17 cellular contexts compared by ENCODE assay signal in the genomic region with DNA sequence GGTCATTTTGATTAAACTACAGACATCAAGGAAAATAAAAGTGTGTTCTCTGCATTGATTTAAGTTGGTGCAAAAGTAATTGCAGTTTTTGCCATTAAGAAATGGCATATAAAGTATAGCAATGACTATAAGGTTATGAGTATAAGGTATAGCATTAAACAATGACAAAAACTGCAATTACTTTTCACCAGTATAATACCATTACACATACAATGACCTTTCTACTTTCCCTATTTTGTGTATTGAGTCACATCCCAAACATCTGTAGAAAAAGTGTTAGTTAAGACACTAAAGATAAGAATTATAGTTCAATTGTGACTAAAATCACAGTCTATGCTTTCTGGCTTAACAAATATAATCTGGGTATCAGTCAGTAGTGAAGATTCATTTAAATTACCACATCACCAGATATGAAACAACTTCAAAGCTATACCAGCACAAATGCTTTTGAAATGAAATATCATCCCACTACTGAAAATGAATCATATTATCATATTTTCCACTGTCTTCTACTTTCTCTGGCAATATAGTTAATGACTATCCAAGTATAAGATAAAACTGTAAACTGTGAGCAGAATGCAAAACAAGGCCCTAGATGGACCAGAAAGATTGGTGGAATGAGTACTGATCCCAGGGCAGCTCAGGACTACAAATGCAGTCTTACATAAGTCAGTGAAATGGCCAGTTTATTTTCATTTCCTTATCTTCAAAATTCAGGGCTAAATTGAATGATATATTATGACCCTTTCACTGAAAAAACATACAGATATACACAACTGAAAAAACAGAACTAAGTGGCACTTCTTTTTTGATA.
DNase-seq lines count a peak whose midpoint lies in the region; ATAC-seq and TF ChIP-seq lines count a peak whose summit lies in the region.
"Had no signal": no experiment of that assay in that cellular context is flagged by ENCODE, and none has a peak within 500 bp of the region (broad histone marks: within the 10 kb centered on the region; RNA-seq: fewer than 3 reads in every experiment).

No MANE protein-coding gene starts in this region.

- peaks cover 10% of the 10 kb centered on the region for H3K4me1 Mint-ChIP-seq in activated CD4-positive, alpha-beta T cell treated with anti-CD3 and anti-CD28 coated beads for 36 hours
- no peaks in the 10 kb centered on the region for H3K4me1 Mint-ChIP-seq in activated T-helper 17 cell treated with anti-CD3 and anti-CD28 coated beads, Interleukin-2, amount 50 U/mL, for 72 hours
- H3K4me1 Mint-ChIP-seq in nephron progenitor cell: no peaks in the 10 kb centered on the region

- CTCF ChIA-PET in activated CD4-positive, alpha-beta T cell treated with anti-CD3 and anti-CD28 coated beads for 36 hours (lab: Charles Lee): interaction anchor here (1.0 kb wide), 1 partner anchor 20 kb away, joined by 3 read pairs; no protein-coding TSS in a partner anchor

- no peaks in the 10 kb centered on the region for H3K36me3 Mint-ChIP-seq in activated CD4-positive, alpha-beta T cell treated with anti-CD3 and anti-CD28 coated beads for 36 hours (ENCODE audit: low read depth)
- no peaks in the 10 kb centered on the region for H3K36me3 Mint-ChIP-seq in activated T-helper 17 cell treated with anti-CD3 and anti-CD28 coated beads, Interleukin-2, amount 50 U/mL, for 72 hours (ENCODE audit: low read depth)
- no peaks in the 10 kb centered on the region for H3K36me3 Mint-ChIP-seq in nephron progenitor cell (ENCODE audit: low read depth)

- H3K4me1 ChIP-seq in GM23248 (ENCODE audit: insufficient read depth): no peaks in the 10 kb centered on the region; the same call in 1 of the 2 replicates
- H3K4me1 ChIP-seq in smooth muscle cell (ENCODE audit: low read depth): no peaks in the 10 kb centered on the region

- H4K20me1 ChIP-seq in GM23248 (ENCODE audit: insufficient read depth): no peaks in the 10 kb centered on the region
- H4K20me1 ChIP-seq in smooth muscle cell (ENCODE audit: low read depth): no peaks in the 10 kb centered on the region

- no peak overlapping the region for H2AFZ ChIP-seq in GM23248
- H2AFZ ChIP-seq in smooth muscle cell (ENCODE audit: low read depth): peak overlapping the region; percentile 40

- no peak overlapping the region for H3K4me3 ChIP-seq in GM23248
- no peak overlapping the region for H3K4me3 ChIP-seq in smooth muscle cell
- H3K4me3 ChIP-seq: K562 had no signal

- POLR2A ChIA-PET in activated CD4-positive, alpha-beta T cell treated with anti-CD3 and anti-CD28 coated beads for 36 hours (lab: Charles Lee): no interaction called here

- TF ChIP-seq CTCF in smooth muscle cell (IDR thresholded peaks at IDR 0.05; ENCODE audit: borderline replicate concordance, insufficient read depth, poor library complexity, severe bottlenecking) (no peak), nephron progenitor cell (IDR thresholded peaks at IDR 0.05) (no peak)

- no peaks in the 10 kb centered on the region for H3K79me2 ChIP-seq in GM23248 (ENCODE audit: insufficient read depth)
- H3K79me2 ChIP-seq in smooth muscle cell (ENCODE audit: low read depth): no peaks in the 10 kb centered on the region

- no peak overlapping the region for H3K4me3 Mint-ChIP-seq in activated CD4-positive, alpha-beta T cell treated with anti-CD3 and anti-CD28 coated beads for 36 hours
- H3K4me3 Mint-ChIP-seq in activated T-helper 17 cell treated with anti-CD3 and anti-CD28 coated beads, Interleukin-2, amount 50 U/mL, for 72 hours: no peak overlapping the region
- no peak overlapping the region for H3K4me3 Mint-ChIP-seq in nephron progenitor cell
- H3K4me3 Mint-ChIP-seq: HFFc6 had no signal

- H3K27me3 Mint-ChIP-seq in activated CD4-positive, alpha-beta T cell treated with anti-CD3 and anti-CD28 coated beads for 36 hours: peaks cover 17% of the 10 kb centered on the region
- no peaks in the 10 kb centered on the region for H3K27me3 Mint-ChIP-seq in activated T-helper 17 cell treated with anti-CD3 and anti-CD28 coated beads, Interleukin-2, amount 50 U/mL, for 72 hours
- H3K27me3 Mint-ChIP-seq in nephron progenitor cell (ENCODE audit: low read depth, poor library complexity): no peaks in the 10 kb centered on the region

- peaks cover 2% of the 10 kb centered on the region for H3K9me3 Mint-ChIP-seq in activated CD4-positive, alpha-beta T cell treated with anti-CD3 and anti-CD28 coated beads for 36 hours (ENCODE audit: low read depth)
- H3K9me3 Mint-ChIP-seq in activated T-helper 17 cell treated with anti-CD3 and anti-CD28 coated beads, Interleukin-2, amount 50 U/mL, for 72 hours: peaks cover 3% of the 10 kb centered on the region
- peaks cover 3% of the 10 kb centered on the region for H3K9me3 Mint-ChIP-seq in nephron progenitor cell
- H3K9me3 Mint-ChIP-seq: HFFc6 had no signal

- no peaks in the 10 kb centered on the region for H3K36me3 ChIP-seq in GM23248 (ENCODE audit: low read depth)
- no peaks in the 10 kb centered on the region for H3K36me3 ChIP-seq in smooth muscle cell (ENCODE audit: low read depth)

- H3F3A ChIP-seq in GM23248 (ENCODE audit: insufficient read depth) (no peaks in the 10 kb centered on the region), smooth muscle cell (ENCODE audit: low read depth) (no peaks in the 10 kb centered on the region)

- H3K27me3 ChIP-seq in GM23248 (replicated peaks; ENCODE audit: insufficient read depth) (no peaks in the 10 kb centered on the region), smooth muscle cell (ENCODE audit: low read depth) (no peaks in the 10 kb centered on the region)

- H3K4me2 ChIP-seq in GM23248 (ENCODE audit: unreplicated experiment) (no peak overlapping the region), smooth muscle cell (no peak overlapping the region)

- H3K9ac ChIP-seq in GM23248 (no peak overlapping the region), smooth muscle cell (ENCODE audit: low read depth) (no peak overlapping the region)

- in situ Hi-C loops in GM23248 (cut with MboI): no loop called here

- no peak overlapping the region for H3K27ac ChIP-seq in GM23248
- H3K27ac ChIP-seq in smooth muscle cell (ENCODE audit: low read depth): no peak overlapping the region
- H3K27ac ChIP-seq in caudate nucleus (ENCODE audit: low read depth, low read length): no peak overlapping the region

- peak; percentile 89 for ATAC-seq in activated CD4-positive, alpha-beta T cell treated with anti-CD3 and anti-CD28 coated beads for 36 hours
- peak; percentile 86 for ATAC-seq in activated T-helper 17 cell treated with anti-CD3 and anti-CD28 coated beads, Interleukin-2, amount 50 U/mL, for 72 hours (replicated peaks)
- ATAC-seq in GM21786 (IDR thresholded peaks at IDR 0.05; ENCODE audit: unreplicated experiment): no peak
- ATAC-seq: K562 had no signal

- H3K9me3 ChIP-seq in GM23248 (ENCODE audit: low read depth): no peaks in the 10 kb centered on the region
- no peaks in the 10 kb centered on the region for H3K9me3 ChIP-seq in smooth muscle cell (replicated peaks; ENCODE audit: low read depth)

- intact Hi-C loops in activated CD4-positive, alpha-beta T cell treated with anti-CD3 and anti-CD28 coated beads for 36 hours (cut with DNase I, micrococcal nuclease): loop anchor here (2.0 to 10.0 kb wide), 9 partner anchors 173 to 1177 kb away; no protein-coding TSS in a partner anchor

- H3K27ac Mint-ChIP-seq in activated CD4-positive, alpha-beta T cell treated with anti-CD3 and anti-CD28 coated beads for 36 hours: peak overlapping the region; percentile 3
- H3K27ac Mint-ChIP-seq in activated T-helper 17 cell treated with anti-CD3 and anti-CD28 coated beads, Interleukin-2, amount 50 U/mL, for 72 hours: no peak overlapping the region
- H3K27ac Mint-ChIP-seq in nephron progenitor cell: no peak overlapping the region
- H3K27ac Mint-ChIP-seq: HFFc6 had no signal

- no peaks in the 10 kb centered on the region for H3K9me2 ChIP-seq in GM23248 (ENCODE audit: insufficient read depth)

- no peak for DNase-seq in activated CD4-positive, alpha-beta T cell treated with anti-CD3 and anti-CD28 coated beads for 36 hours
- no peak for DNase-seq in activated CD4-positive, alpha-beta T cell treated with anti-CD3 and anti-CD28 coated beads, Interleukin-2, amount 50 U/mL, for 1 hour
- DNase-seq in GM23248 (peak; percentile 16), smooth muscle cell (lab: John Stamatoyannopoulos, UW; ENCODE audit: unreplicated experiment) (no peak), nephron progenitor cell (no peak), caudate nucleus (lab: John Stamatoyannopoulos, UW) (no peak)
- DNase-seq: 8988T, DMS79 treated with DMSO at 0.1 percent for 48 hours, HFFc6, NCI-H1092 treated with DMSO at 0.1 percent for 48 hours, NCI-H1694, NCI-H2081 treated with DMSO at 0.1 percent for 48 hours, NCI-H510A, NCI-H774 had no signal
